ENCODE assay signal across 1 cellular context in genomic region chr11:10287766-10288165, GRCh38.
TF ChIP-seq lines count a peak whose summit lies in the region.

No MANE protein-coding gene starts in this region.

TF ChIP-seq in HepG2, 621 proteins besides CTCF, POLR2A, EP300 and RAD21:
- no peak for TF ChIP-seq NFE2L2 (IDR thresholded peaks at IDR 0.05; ENCODE audit: low read length)
- no peak for TF ChIP-seq POGK (CRISPR knock-in tag; conservative IDR thresholded peaks at IDR 0.05)
- TF ChIP-seq KLF11 (CRISPR knock-in tag; IDR thresholded peaks at IDR 0.05): no peak
- TF ChIP-seq CHD2 (IDR thresholded peaks at IDR 0.05; ENCODE audit: low read depth, low read length): no peak
- 0 out of 2 replicates have a peak, but pooled peaks have one; percentile 23 for TF ChIP-seq HNRNPL (IDR thresholded peaks at IDR 0.05; ENCODE audit: low read depth, low read length)
